Comparison of ENCODE assay signal across 21 cellular contexts in the genomic region with DNA sequence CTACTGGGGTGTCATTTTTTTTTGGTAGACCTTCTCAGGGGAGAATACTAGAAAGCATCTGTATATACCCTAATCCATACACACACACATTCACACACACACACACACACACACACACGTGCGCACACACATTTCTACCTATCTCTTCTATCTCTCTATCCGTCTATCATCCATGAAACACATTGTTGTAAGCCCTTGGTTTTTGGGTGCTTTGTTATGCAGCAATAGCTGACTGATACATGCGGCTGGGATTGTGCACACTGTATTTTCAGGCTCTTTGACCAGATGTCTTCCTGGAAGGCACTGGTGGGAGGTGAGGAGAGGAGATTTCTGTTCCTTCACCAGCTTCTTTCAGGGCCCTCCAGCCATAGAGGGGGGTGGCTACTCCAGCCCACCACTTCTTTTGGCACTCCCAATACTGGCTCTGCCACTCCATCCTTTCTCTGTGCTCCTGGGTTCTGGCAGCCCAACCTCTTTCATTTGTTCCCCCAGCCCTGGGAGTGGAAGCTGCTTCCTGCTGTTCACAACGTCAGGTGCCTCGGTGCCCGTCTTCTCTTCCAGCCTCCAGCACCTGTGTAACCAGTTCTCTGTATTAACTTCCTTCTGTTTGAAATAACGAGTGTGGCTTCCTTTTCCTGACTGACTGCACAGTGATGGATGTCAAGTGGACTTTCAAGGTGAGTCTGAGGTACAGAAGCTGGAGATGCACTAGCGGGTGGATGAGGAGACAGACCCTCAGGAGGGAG. TPM values are rescaled to one million over a fixed set of nuclear protein-coding genes. Genes with fewer than 3 reads are reported as not detected.
A peak's percentile ranks its signal among the peaks of the same experiment; 100 is the strongest.
DNase-seq lines count a peak whose midpoint lies in the region; ATAC-seq and TF ChIP-seq lines count a peak whose summit lies in the region.
"Had no signal": no experiment of that assay in that cellular context is flagged by ENCODE, and none has a peak within 500 bp of the region (broad histone marks: within the 10 kb centered on the region; RNA-seq: fewer than 3 reads in every experiment).

No MANE protein-coding gene starts in this region.

- CTCF ChIA-PET in activated naive CD4-positive, alpha-beta T cell treated with anti-CD3 and anti-CD28 coated beads for 36 hours (lab: Charles Lee) = no interaction called here
- CTCF ChIA-PET in Calu3 (lab: Charles Lee) = interaction anchor here (0.9 kb wide), 1 partner anchor 11 kb away, joined by 3 read pairs; no protein-coding TSS in a partner anchor

- H3K36me3 ChIP-seq in mucosa of rectum (ENCODE audit: control insufficient read depth in 2 of 2, insufficient read depth in 2 of 2, low read length in 2 of 2) = no peaks in the 10 kb centered on the region
- H3K36me3 ChIP-seq: SJCRH30 had no signal

- H3K27ac Mint-ChIP-seq in activated naive CD4-positive, alpha-beta T cell treated with anti-CD3 and anti-CD28 coated beads for 36 hours = no peak overlapping the region
- H3K27ac Mint-ChIP-seq in Calu3 (ENCODE audit: unreplicated experiment) = peak overlapping the region; percentile 58
- H3K27ac Mint-ChIP-seq in T-helper 17 cell = peak overlapping the region; percentile 46
- H3K27ac Mint-ChIP-seq in HFFc6 = no peak overlapping the region

- H3K9me3 ChIP-seq in T-helper 17 cell (ENCODE audit: control insufficient read depth, low read length, poor library complexity, severe bottlenecking) (no peaks in the 10 kb centered on the region), mucosa of rectum (ENCODE audit: control insufficient read depth in 2 of 2, low read length in 2 of 2) (peaks cover 0 to 3% of the 10 kb centered on the region in 2 donors)

- no TSS peak for BruUV-seq in Calu3 (replicated peaks; lab: Mats Ljungman, UMichigan)

- no peaks in the 10 kb centered on the region for H3K36me3 Mint-ChIP-seq in activated naive CD4-positive, alpha-beta T cell treated with anti-CD3 and anti-CD28 coated beads for 36 hours (ENCODE audit: low read depth)
- peaks cover 5% of the 10 kb centered on the region for H3K36me3 Mint-ChIP-seq in Calu3 (ENCODE audit: insufficient read depth, unreplicated experiment)
- no peaks in the 10 kb centered on the region for H3K36me3 Mint-ChIP-seq in T-helper 17 cell (ENCODE audit: low read depth)
- H3K36me3 Mint-ChIP-seq in HFFc6 (ENCODE audit: low read depth) = peaks cover 9% of the 10 kb centered on the region; the same call in 1 of the 2 replicates
- H3K36me3 Mint-ChIP-seq in activated T-cell treated with anti-CD3 and anti-CD28 coated beads, Interleukin-2, amount 50 U/mL, for 4 hours (ENCODE audit: insufficient read depth) = no peaks in the 10 kb centered on the region
- H3K36me3 Mint-ChIP-seq: CD14-positive monocyte had no signal

- TF ChIP-seq CTCF in Calu3 (IDR thresholded peaks at IDR 0.05; ENCODE audit: unreplicated experiment) (no peak), HFFc6 (IDR thresholded peaks at IDR 0.05) (no peak)

- H3K27ac ChIP-seq in mucosa of rectum (ENCODE audit: low read depth in 2 of 2, low read length in 2 of 2) = peak overlapping the region; percentile 91 to 93
- H3K27ac ChIP-seq: SJCRH30 had no signal

- no peaks in the 10 kb centered on the region for H3K27me3 ChIP-seq in mucosa of rectum (ENCODE audit: control insufficient read depth in 2 of 2, insufficient read depth in 2 of 2, low read length in 2 of 2)
- H3K27me3 ChIP-seq: SJCRH30 had no signal

- H3K4me1 Mint-ChIP-seq in activated naive CD4-positive, alpha-beta T cell treated with anti-CD3 and anti-CD28 coated beads for 36 hours (ENCODE audit: low read depth) = peaks cover 18% of the 10 kb centered on the region
- peaks cover 45% of the 10 kb centered on the region for H3K4me1 Mint-ChIP-seq in Calu3 (ENCODE audit: low read depth, unreplicated experiment)
- H3K4me1 Mint-ChIP-seq in T-helper 17 cell = peaks cover 9% of the 10 kb centered on the region
- H3K4me1 Mint-ChIP-seq in HFFc6 (ENCODE audit: low read depth) = peaks cover 26% of the 10 kb centered on the region
- H3K4me1 Mint-ChIP-seq in activated T-cell treated with anti-CD3 and anti-CD28 coated beads, Interleukin-2, amount 50 U/mL, for 4 hours (ENCODE audit: low read depth) = peaks cover 10% of the 10 kb centered on the region

- intact Hi-C loops in activated naive CD4-positive, alpha-beta T cell treated with anti-CD3 and anti-CD28 coated beads for 36 hours (cut with micrococcal nuclease) = no loop called here
- intact Hi-C loops in Calu3 (cut with micrococcal nuclease; ENCODE audit: unreplicated experiment) = no loop called here

- H3K4me3 ChIP-seq in mucosa of rectum (ENCODE audit: low read length in 2 of 2) = no peak overlapping the region
- H3K4me3 ChIP-seq: SJCRH30 had no signal

- H3K9ac ChIP-seq in mucosa of rectum (ENCODE audit: low read depth in 1 of 2, low read length in 2 of 2) = no peak overlapping the region

- peaks cover 17 to 31% of the 10 kb centered on the region in 2 donors for H3K4me1 ChIP-seq in mucosa of rectum (ENCODE audit: control insufficient read depth in 2 of 2, insufficient read depth in 2 of 2, low read length in 2 of 2)
- H3K4me1 ChIP-seq: SJCRH30 had no signal

- ATAC-seq in T-helper 17 cell = no peak
- no peak for ATAC-seq in activated T-cell treated with anti-CD3 and anti-CD28 coated beads, Interleukin-2, amount 50 U/mL, for 4 hours
- ATAC-seq: Panc1 had no signal

- H3K4me3 Mint-ChIP-seq in activated naive CD4-positive, alpha-beta T cell treated with anti-CD3 and anti-CD28 coated beads for 36 hours = no peak overlapping the region
- H3K4me3 Mint-ChIP-seq in Calu3 (ENCODE audit: low read depth, unreplicated experiment) = no peak overlapping the region
- no peak overlapping the region for H3K4me3 Mint-ChIP-seq in T-helper 17 cell
- H3K4me3 Mint-ChIP-seq in HFFc6 = no peak overlapping the region
- H3K4me3 Mint-ChIP-seq in activated T-cell treated with anti-CD3 and anti-CD28 coated beads, Interleukin-2, amount 50 U/mL, for 4 hours = no peak overlapping the region
- H3K4me3 Mint-ChIP-seq: CD14-positive monocyte had no signal

- no peaks in the 10 kb centered on the region for H3K27me3 Mint-ChIP-seq in activated naive CD4-positive, alpha-beta T cell treated with anti-CD3 and anti-CD28 coated beads for 36 hours (ENCODE audit: low read depth)
- H3K27me3 Mint-ChIP-seq in Calu3 (ENCODE audit: unreplicated experiment) = no peaks in the 10 kb centered on the region
- H3K27me3 Mint-ChIP-seq in T-helper 17 cell = peaks cover 29% of the 10 kb centered on the region
- peaks cover 16% of the 10 kb centered on the region for H3K27me3 Mint-ChIP-seq in HFFc6 (ENCODE audit: insufficient read depth)
- peaks cover 19% of the 10 kb centered on the region for H3K27me3 Mint-ChIP-seq in activated T-cell treated with anti-CD3 and anti-CD28 coated beads, Interleukin-2, amount 50 U/mL, for 4 hours (ENCODE audit: low read depth)

- peak; percentile 3 for DNase-seq in activated naive CD4-positive, alpha-beta T cell treated with anti-CD3 and anti-CD28 coated beads for 36 hours
- no peak for DNase-seq in activated naive CD4-positive, alpha-beta T cell treated with anti-CD3 and anti-CD28 coated beads, Interleukin-2, amount 50 U/mL, for 16 hours
- no peak for DNase-seq in Calu3
- DNase-seq in T-helper 17 cell = peak in 1 of 3 donors; percentile 1
- DNase-seq in HFFc6 = no peak
- no peak for DNase-seq in activated T-cell treated with anti-CD3 and anti-CD28 coated beads, Interleukin-2, amount 50 U/mL, for 4 hours
- DNase-seq in T1000 (lab: John Stamatoyannopoulos, UW) = no peak
- DNase-seq: AML-193; KG1; NCI-H1092 treated with DMSO at 0.1 percent for 48 hours; NCI-H1436 treated with DMSO at 0.1 percent for 48 hours; NCI-H1930; NCI-H2227 treated with DMSO at 0.1 percent for 48 hours; NCI-H510A; NCI-H774; NK-92 treated with Interleukin-12 subunit alpha and Interleukin-12 subunit beta, amount 100 ng/mL, for 24 hours; SJCRH30 had no signal

- peaks cover 4% of the 10 kb centered on the region for H3K9me3 Mint-ChIP-seq in activated naive CD4-positive, alpha-beta T cell treated with anti-CD3 and anti-CD28 coated beads for 36 hours
- H3K9me3 Mint-ChIP-seq in Calu3 (ENCODE audit: low read depth, unreplicated experiment) (peaks cover 12% of the 10 kb centered on the region), HFFc6 (peaks cover 10% of the 10 kb centered on the region)
- H3K9me3 Mint-ChIP-seq in activated T-cell treated with anti-CD3 and anti-CD28 coated beads, Interleukin-2, amount 50 U/mL, for 4 hours = peaks cover 5% of the 10 kb centered on the region

RNA-seq across cellular contexts. Expression of gene MUC2, which starts 12.4 kb away (rescaled TPM):
- not detected for total RNA-seq in activated naive CD4-positive, alpha-beta T cell treated with anti-CD3 and anti-CD28 coated beads for 36 hours
- total RNA-seq in Calu3 (2022) = 0.05 TPM in 1 of 2 replicates, not detected in the other
- not detected for total RNA-seq in T-helper 17 cell
- total RNA-seq in HFFc6 (2021; fragmentation: NEBNext Ultra II Directional; extraction: Animal tissue kit (Norgen Biotek cat#: 25700)) = under 1 TPM in 1 of 6 experiments, not detected in 5; 0.24 TPM
- under 1 TPM; 0.08 to 0.30 (median 0.24) TPM for total RNA-seq in activated T-cell treated with anti-CD3 and anti-CD28 coated beads, Interleukin-2, amount 50 U/mL, for 4 hours
- total RNA-seq: A172 had no signal

RNA-seq across cellular contexts. Expression of gene MUC6, which starts 25.7 kb away (rescaled TPM):
- not detected for total RNA-seq in activated naive CD4-positive, alpha-beta T cell treated with anti-CD3 and anti-CD28 coated beads for 36 hours
- total RNA-seq in Calu3 (2022) = 0.73 and 4.6 TPM in 2 replicates
- not detected for total RNA-seq in T-helper 17 cell
- total RNA-seq in HFFc6 (2021; fragmentation: NEBNext Ultra II Directional; extraction: Animal tissue kit (Norgen Biotek cat#: 25700)) = not detected
- under 1 TPM in 1 of 3 donors, not detected in 2; 0.30 TPM for total RNA-seq in activated T-cell treated with anti-CD3 and anti-CD28 coated beads, Interleukin-2, amount 50 U/mL, for 4 hours
- total RNA-seq: A172, SJCRH30 had no signal

Comparison
In these comparisons a context has a peak if more than half of its experiments do, and no peak if none do; other contexts are left out.
1. H3K27ac Mint-ChIP-seq: peak in Calu3 (single experiment) and T-helper 17 cell (single experiment); none in activated naive CD4-positive, alpha-beta T cell treated with anti-CD3 and anti-CD28 coated beads for 36 hours (single experiment) and HFFc6 (single experiment).